In genomic region chr5:82107277-82107676, GRCh38 we compare ENCODE assay signal across 10 cellular contexts.
DNase-seq lines count a peak whose midpoint lies in the region; ATAC-seq and TF ChIP-seq lines count a peak whose summit lies in the region.
"Had no signal": no experiment of that assay in that cellular context is flagged by ENCODE, and none has a peak within 500 bp of the region (broad histone marks: within the 10 kb centered on the region; RNA-seq: fewer than 3 reads in every experiment).

No MANE protein-coding gene starts in this region.

- H3K4me1 ChIP-seq in HEK293 (ENCODE audit: control insufficient read depth, insufficient read depth, low read length) (no peaks in the 10 kb centered on the region), lower lobe of right lung (peaks cover 16% of the 10 kb centered on the region), suprapubic skin (peaks cover 25% of the 10 kb centered on the region)

- peak; percentile 76 for TF ChIP-seq CTCF in C4-2B (conservative IDR thresholded peaks at IDR 0.05)
- 0 out of 2 replicates have a peak, but pooled peaks have one; percentile 14 for TF ChIP-seq CTCF in HEK293 (tag by site-specific recombination; IDR thresholded peaks at IDR 0.05)
- peak; percentile 45 for TF ChIP-seq CTCF in astrocyte of the spinal cord (IDR thresholded peaks at IDR 0.05; ENCODE audit: low read depth, low read length)
- TF ChIP-seq CTCF in lower lobe of right lung (IDR thresholded peaks at IDR 0.05), result peak; percentile 42
- TF ChIP-seq CTCF in suprapubic skin (IDR thresholded peaks at IDR 0.05), result no peak

- no peak for TF ChIP-seq EP300 in suprapubic skin (IDR thresholded peaks at IDR 0.05)

- TF ChIP-seq POLR2A in suprapubic skin (IDR thresholded peaks at IDR 0.05), result no peak

- H3K36me3 ChIP-seq in HEK293 (ENCODE audit: control insufficient read depth in 2 of 2, insufficient read depth in 1 of 2, low read length in 2 of 2) (no peaks in the 10 kb centered on the region), lower lobe of right lung (no peaks in the 10 kb centered on the region), suprapubic skin (no peaks in the 10 kb centered on the region)

- in situ Hi-C loops in astrocyte of the spinal cord (cut with HindIII; ENCODE audit: low sequenced_read_pairs), result no loop called here

- no peak overlapping the region for H3K27ac ChIP-seq in C4-2B
- H3K27ac ChIP-seq in HEK293 (ENCODE audit: extremely low read depth, low read depth, low read length), result no peak overlapping the region
- H3K27ac ChIP-seq in lower lobe of right lung, result no peak overlapping the region
- no peak overlapping the region for H3K27ac ChIP-seq in suprapubic skin

- intact Hi-C loops in lower lobe of right lung (cut with DNase I) (no loop called here), left colon (cut with DNase I, micrococcal nuclease) (no loop called here)

- CTCF ChIA-PET in HEK293 (lab: Yijun Ruan, JAX), result interaction anchor here (1.5 to 5.6 kb wide), 2 partner anchors 11 to 58 kb away, joined by 5 to 33 read pairs; no protein-coding TSS in a partner anchor

- no peak overlapping the region for H3K4me3 ChIP-seq in HEK293 (ENCODE audit: low read depth, low read length)
- H3K4me3 ChIP-seq in astrocyte of the spinal cord (ENCODE audit: low read depth, low read length), result no peak overlapping the region
- no peak overlapping the region for H3K4me3 ChIP-seq in lower lobe of right lung
- H3K4me3 ChIP-seq in suprapubic skin, result no peak overlapping the region

- H3K27me3 ChIP-seq in lower lobe of right lung (ENCODE audit: low read depth) (no peaks in the 10 kb centered on the region), suprapubic skin (no peaks in the 10 kb centered on the region)

- POLR2A ChIA-PET in HEK293 (lab: Yijun Ruan, JAX), result no interaction called here

- ATAC-seq in lower lobe of right lung (no peak), GM21619 (IDR thresholded peaks at IDR 0.05; ENCODE audit: unreplicated experiment) (no peak), left colon (no peak)
- ATAC-seq: activated T-cell treated with anti-CD3 and anti-CD28 coated beads, Interleukin-2, amount 50 U/mL, for 4 hours had no signal

- DNase-seq in astrocyte of the spinal cord (ENCODE audit: low read depth, low spot score) (peak; percentile 13), lower lobe of right lung (no peak), suprapubic skin (ENCODE audit: low spot score in 2 of 2) (no peak), left colon (no peak), AG08396 (ENCODE audit: low spot score) (no peak)
- DNase-seq: activated T-cell treated with anti-CD3 and anti-CD28 coated beads, Interleukin-2, amount 50 U/mL, for 4 hours; NCI-H1417 treated with DMSO at 0.1 percent for 48 hours had no signal

- H3K9me3 ChIP-seq in HEK293 (ENCODE audit: control insufficient read depth, insufficient read depth, low read depth, low read length), result no peaks in the 10 kb centered on the region
- H3K9me3 ChIP-seq in lower lobe of right lung, result no peaks in the 10 kb centered on the region
- H3K9me3 ChIP-seq in suprapubic skin, result no peaks in the 10 kb centered on the region

TF ChIP-seq in HEK293, 187 proteins besides CTCF, POLR2A, EP300 and RAD21:
- no peak for TF ChIP-seq ZNF621 (tag by site-specific recombination; IDR thresholded peaks at IDR 0.05)
- TF ChIP-seq ZNF660 (tag by site-specific recombination; IDR thresholded peaks at IDR 0.05), result 0 out of 2 replicates have a peak, but pooled peaks have one; percentile 23
- TF ChIP-seq ZNF623 (tag by site-specific recombination; IDR thresholded peaks at IDR 0.05), result no peak
- no peak for TF ChIP-seq ZNF426 (tag by site-specific recombination; IDR thresholded peaks at IDR 0.05)

Comparison
In these comparisons a context has a peak if more than half of its experiments do, and no peak if none do; other contexts are left out.
1. CTCF ChIP-seq: peak in C4-2B (single experiment), HEK293 (single experiment), astrocyte of the spinal cord (single experiment) and lower lobe of right lung (single experiment); none in suprapubic skin (0 of 2).